8 cellular contexts compared by ENCODE assay signal in genomic region chr6:36130672-36131516, GRCh38. TPM values are rescaled to one million over a fixed set of nuclear protein-coding genes. Genes with fewer than 3 reads are reported as not detected.
DNase-seq lines count a peak whose midpoint lies in the region; ATAC-seq and TF ChIP-seq lines count a peak whose summit lies in the region.

No MANE protein-coding gene starts in this region.

- H3K27me3 Mint-ChIP-seq in T-cell = no peaks in the 10 kb centered on the region

- peak; percentile 67 for DNase-seq in DMS79 (lab: John Stamatoyannopoulos, UW)
- peak in 29 of 34 experiments; percentile 27 to 60 (median 37) for DNase-seq in T-cell
- DNase-seq in brain microvascular endothelial cell = no peak
- peak; percentile 74 to 93 for DNase-seq in left lung
- peak; percentile 52 to 58 for DNase-seq in stimulated activated CD8-positive, alpha-beta memory T cell treated with anti-CD3 and anti-CD28 coated beads, Interleukin-15, amount 100 ng/mL, for 48 hours (ENCODE audit: low read depth in 2 of 2)
- no peak for DNase-seq in uterus
- DNase-seq in middle frontal gyrus (ENCODE audit: extremely low spot score, low spot score) = no peak

- POLR2A ChIA-PET in T-cell (lab: Charles Lee) = interaction anchor here in 1 of 2 donors (0.5 to 0.9 kb wide), 2 partner anchors 10 to 202 kb away, joined by 3 to 6 read pairs; no protein-coding TSS in a partner anchor

- peak; percentile 7 for ATAC-seq in HG02981 (IDR thresholded peaks at IDR 0.05; ENCODE audit: unreplicated experiment)
- peak; percentile 50 to 63 (median 56) for ATAC-seq in T-cell (replicated peaks in 1 of 4)
- ATAC-seq in left lung = peak; percentile 73

- H3K36me3 Mint-ChIP-seq in T-cell = peaks cover 20% of the 10 kb centered on the region

- CTCF ChIA-PET in T-cell (lab: Charles Lee) = interaction anchor here (0.5 to 3.3 kb wide), 10 partner anchors 11 to 210 kb away, joined by 3 to 25 read pairs (median 4); partner anchors contain the start of gene MAPK14 (in 1 of the 2)

- peak overlapping the region; percentile 28 for H3K4me3 ChIP-seq in brain microvascular endothelial cell (ENCODE audit: low read depth, low read length)
- peak overlapping the region; percentile 24 to 45 for H3K4me3 ChIP-seq in left lung
- H3K4me3 ChIP-seq in uterus = peak overlapping the region in 1 of 2 donors; percentile 39

- H3K27ac Mint-ChIP-seq in T-cell = peak overlapping the region; percentile 94

- intact Hi-C loops in left lung (cut with DNase I) (no loop called here), uterus (cut with DNase I; ENCODE audit: low total_unique reads) (no loop called here)

- H3K4me1 ChIP-seq in left lung (peaks cover 16 to 68% of the 10 kb centered on the region in 2 donors), uterus (peaks cover 0 to 15% of the 10 kb centered on the region in 2 donors)

- H3K4me1 Mint-ChIP-seq in T-cell = peaks cover 53 to 69% (median 59%) of the 10 kb centered on the region in 3 donors

- H3K36me3 ChIP-seq in brain microvascular endothelial cell (replicated peaks) (no peaks in the 10 kb centered on the region), left lung (peaks cover 0 to 18% of the 10 kb centered on the region in 2 donors), uterus (no peaks in the 10 kb centered on the region)

- no peak for TF ChIP-seq POLR2A in uterus (IDR thresholded peaks at IDR 0.05)

- no peak overlapping the region for H3K27ac ChIP-seq in brain microvascular endothelial cell
- peak overlapping the region; percentile 75 to 80 for H3K27ac ChIP-seq in left lung
- H3K27ac ChIP-seq in uterus = no peak overlapping the region

- peak overlapping the region; percentile 81 to 89 (median 83) for H3K4me3 Mint-ChIP-seq in T-cell

- H3K9me3 ChIP-seq in left lung (no peaks in the 10 kb centered on the region), uterus (no peaks in the 10 kb centered on the region)

- in situ Hi-C loops in brain microvascular endothelial cell (cut with HindIII; ENCODE audit: low pct_ligation_motif_present, low sequenced_read_pairs) = no loop called here

- TF ChIP-seq CTCF in brain microvascular endothelial cell (IDR thresholded peaks at IDR 0.05; ENCODE audit: low read depth, low read length, missing control alignments) (peak; percentile 7), left lung (IDR thresholded peaks at IDR 0.05) (no peak), uterus (IDR thresholded peaks at IDR 0.05) (no peak)

- H3K9me3 Mint-ChIP-seq in T-cell = no peaks in the 10 kb centered on the region

- no peaks in the 10 kb centered on the region for H3K27me3 ChIP-seq in brain microvascular endothelial cell (replicated peaks)
- no peaks in the 10 kb centered on the region for H3K27me3 ChIP-seq in left lung
- peaks cover 3 to 7% of the 10 kb centered on the region in 2 donors for H3K27me3 ChIP-seq in uterus

RNA-seq across cellular contexts. Expression of gene MAPK13, which starts 0.6 kb away (rescaled TPM):
- total RNA-seq in T-cell (10 to 100 TPM; 38.2 to 45.6 (median 44.1) TPM), left lung (10 to 100 TPM; 83.2 to 89.7 TPM), uterus (10 to 100 TPM in 1 of 4 donors, 1 to 10 TPM in 2, under 1 TPM in 1; 0.26 to 10.9 (median 3.0) TPM)

Comparison
In these comparisons a context has a peak if more than half of its experiments do, and no peak if none do; other contexts are left out.
1. DNase-seq: peak in DMS79 (single experiment), T-cell (29 of 34), left lung (2 of 2) and stimulated activated CD8-positive, alpha-beta memory T cell treated with anti-CD3 and anti-CD28 coated beads, Interleukin-15, amount 100 ng/mL, for 48 hours (2 of 2); none in brain microvascular endothelial cell (single experiment), uterus (0 of 2) and middle frontal gyrus (single experiment).
2. ATAC-seq: peak in every context shown above with its lines; median percentile 73 in left lung; 56 in T-cell; 7 in HG02981.
3. H3K27ac ChIP-seq: peak in left lung (2 of 2); none in brain microvascular endothelial cell (single experiment) and uterus (0 of 2).